In the genomic region with DNA sequence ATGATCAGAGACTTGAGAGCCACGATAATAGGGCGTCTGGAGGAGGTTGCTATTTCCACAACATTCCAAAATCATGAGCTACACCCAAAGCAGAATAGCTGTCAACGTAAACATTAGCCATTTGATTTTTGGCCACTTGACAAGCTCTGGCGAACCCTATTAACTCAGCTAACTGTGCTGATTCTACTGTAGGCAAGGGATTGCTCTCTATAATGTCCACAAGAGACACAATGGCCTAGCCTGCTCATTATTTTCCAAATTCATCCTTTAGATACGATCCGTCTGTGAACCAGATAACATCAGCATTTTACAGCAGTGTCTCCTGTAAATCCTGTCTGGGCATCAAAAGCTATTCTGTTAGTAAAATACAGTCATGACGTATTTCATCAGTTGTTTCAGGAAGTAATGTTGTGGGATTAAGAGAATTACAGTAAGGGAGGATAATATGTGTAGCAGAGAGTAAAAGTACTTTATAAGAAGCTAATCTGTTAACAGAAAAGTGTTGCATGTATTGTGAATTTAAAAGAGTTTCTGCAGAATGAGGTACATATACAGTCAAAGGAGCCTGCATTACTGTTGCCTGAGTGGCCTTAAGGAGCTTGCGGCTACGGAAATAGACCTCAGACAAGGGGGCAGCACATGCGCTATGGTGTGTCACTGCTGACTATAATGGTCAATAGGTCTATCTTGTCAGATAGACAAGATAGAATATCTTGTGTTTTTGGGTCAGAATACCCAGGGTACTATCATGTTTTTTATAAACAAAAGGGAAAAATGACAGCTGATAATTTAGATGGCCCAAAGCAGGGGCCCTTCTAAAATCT, we compare ENCODE assay signal across 15 cellular contexts. TPM values are rescaled to one million over a fixed set of nuclear protein-coding genes. Genes with fewer than 3 reads are reported as not detected.
DNase-seq lines count a peak whose midpoint lies in the region; ATAC-seq and TF ChIP-seq lines count a peak whose summit lies in the region.
"Had no signal": no experiment of that assay in that cellular context is flagged by ENCODE, and none has a peak within 500 bp of the region (broad histone marks: within the 10 kb centered on the region; RNA-seq: fewer than 3 reads in every experiment).

No MANE protein-coding gene starts in this region.

- peak overlapping the region; percentile 42; the same call in 1 of the 2 replicates for H3K4me3 ChIP-seq in ACC112 (ENCODE audit: low read depth, low read length)
- H3K4me3 ChIP-seq in HEK293 (ENCODE audit: low read depth, low read length): no peak overlapping the region
- H3K4me3 ChIP-seq in SK-N-SH (ENCODE audit: low read depth in 2 of 2, low read length in 1 of 2): peak overlapping the region in 1 of 2 experiments; percentile 5; a peak in 1 of 4 replicates
- H3K4me3 ChIP-seq in foreskin fibroblast (ENCODE audit: low read depth in 1 of 2, low read length in 2 of 2): no peak overlapping the region
- H3K4me3 ChIP-seq in upper lobe of right lung: no peak overlapping the region
- H3K4me3 ChIP-seq in transverse colon: no peak overlapping the region
- H3K4me3 ChIP-seq: coronary artery had no signal

- H3K27me3 ChIP-seq in ACC112 (ENCODE audit: insufficient read depth, low read length) (no peaks in the 10 kb centered on the region), SK-N-SH (ENCODE audit: insufficient read depth) (no peaks in the 10 kb centered on the region), upper lobe of right lung (peaks cover 6% of the 10 kb centered on the region), transverse colon (no peaks in the 10 kb centered on the region)

- in situ Hi-C loops in transverse colon (cut with MboI; ENCODE audit: low pct_ligation_motif_present in 1 of 4, low pct_unique_long_range_greater_than_20kb in 1 of 4, low sequenced_read_pairs in 3 of 4): no loop called here

- TF ChIP-seq CTCF in HEK293 (tag by site-specific recombination; IDR thresholded peaks at IDR 0.05) (no peak), SK-N-SH (IDR thresholded peaks at IDR 0.05) (no peak), foreskin fibroblast (IDR thresholded peaks at IDR 0.05; ENCODE audit: low read depth, low read length) (no peak), upper lobe of right lung (IDR thresholded peaks at IDR 0.05) (no peak), transverse colon (IDR thresholded peaks at IDR 0.05) (no peak)

- POLR2A ChIA-PET in HEK293 (lab: Yijun Ruan, JAX): interaction anchor here (0.6 to 1.2 kb wide), 3 partner anchors 18 to 552 kb away, joined by 3 to 7 read pairs (median 4); a partner anchor contains a TSS
- POLR2A ChIA-PET in SK-N-SH (lab: Yijun Ruan, JAX): no interaction called here

- peak overlapping the region; percentile 37 for H2AFZ ChIP-seq in ACC112 (ENCODE audit: low read length, unreplicated experiment)
- H2AFZ ChIP-seq in SK-N-SH (ENCODE audit: low read depth): peak overlapping the region; percentile 53

- TF ChIP-seq POLR2A in transverse colon (IDR thresholded peaks at IDR 0.05): no peak

- peak in 1 of 2 experiments; percentile 48; a peak in 1 of 4 replicates for TF ChIP-seq EP300 in SK-N-SH (IDR thresholded peaks at IDR 0.05; ENCODE audit: borderline replicate concordance in 1 of 2, low read depth in 1 of 2, low read length in 1 of 2)
- TF ChIP-seq EP300 in transverse colon (IDR thresholded peaks at IDR 0.05; ENCODE audit: low read depth): no peak

- peak overlapping the region; percentile 63 for H3K27ac ChIP-seq in ACC112 (ENCODE audit: low read depth, low read length)
- H3K27ac ChIP-seq in HEK293 (ENCODE audit: extremely low read depth, low read depth, low read length): no peak overlapping the region
- H3K27ac ChIP-seq in SK-N-SH (ENCODE audit: low read depth in 2 of 2, low read length in 1 of 2): peak overlapping the region; percentile 53 to 96
- H3K27ac ChIP-seq in upper lobe of right lung: no peak overlapping the region
- no peak overlapping the region for H3K27ac ChIP-seq in transverse colon
- H3K27ac ChIP-seq: coronary artery, WERI-Rb-1 had no signal

- H4K20me1 ChIP-seq in SK-N-SH (ENCODE audit: insufficient read depth): no peaks in the 10 kb centered on the region

- CTCF ChIA-PET in HEK293 (lab: Yijun Ruan, JAX): interaction anchor here (0.6 to 3.4 kb wide), 11 partner anchors 10 to 753 kb away, joined by 3 to 20 read pairs (median 3); no protein-coding TSS in a partner anchor
- CTCF ChIA-PET in SK-N-SH (lab: Yijun Ruan, JAX): interaction anchor here (0.6 to 3.5 kb wide), 10 partner anchors 9 to 350 kb away, joined by 3 to 23 read pairs (median 4); no protein-coding TSS in a partner anchor

- WGBS in SK-N-SH (ENCODE audit: low lambda C conversion rate): 18% methylated on average over 10 of the region's 10 CpGs
- 43 to 62% methylated on average over 9 to 10 of the region's 10 CpGs for WGBS in transverse colon (ENCODE audit: low coverage in 1 of 2), 2 donors

- DNase-seq in SK-N-SH (peak; percentile 66), foreskin fibroblast (peak; percentile 44 to 49), upper lobe of right lung (no peak), transverse colon (no peak)
- DNase-seq: C1 segment of cervical spinal cord, MM.1S, OCI-M1, WERI-Rb-1 had no signal

- H3K9me3 ChIP-seq in HEK293 (ENCODE audit: control insufficient read depth, insufficient read depth, low read depth, low read length): no peaks in the 10 kb centered on the region
- no peaks in the 10 kb centered on the region for H3K9me3 ChIP-seq in SK-N-SH
- no peaks in the 10 kb centered on the region for H3K9me3 ChIP-seq in upper lobe of right lung
- no peaks in the 10 kb centered on the region for H3K9me3 ChIP-seq in transverse colon

- H3K36me3 ChIP-seq in ACC112 (ENCODE audit: insufficient read depth, low read length) (no peaks in the 10 kb centered on the region), HEK293 (ENCODE audit: control insufficient read depth in 2 of 2, insufficient read depth in 1 of 2, low read length in 2 of 2) (no peaks in the 10 kb centered on the region), SK-N-SH (replicated peaks in 1 of 2; ENCODE audit: control insufficient read depth in 1 of 2, insufficient read depth in 2 of 2, low read length in 1 of 2) (no peaks in the 10 kb centered on the region), upper lobe of right lung (no peaks in the 10 kb centered on the region), transverse colon (no peaks in the 10 kb centered on the region)
- H3K36me3 ChIP-seq: WERI-Rb-1 had no signal

- no peaks in the 10 kb centered on the region for H3K9me2 ChIP-seq in SK-N-SH

- peak overlapping the region; percentile 3 for H3K9ac ChIP-seq in SK-N-SH

- H3F3A ChIP-seq in SK-N-SH (replicated peaks; ENCODE audit: insufficient read depth): peaks cover 4% of the 10 kb centered on the region

- H3K79me2 ChIP-seq in ACC112 (ENCODE audit: control insufficient read depth, insufficient read depth, low read length, unreplicated experiment) (no peaks in the 10 kb centered on the region), SK-N-SH (ENCODE audit: insufficient read depth) (no peaks in the 10 kb centered on the region)

- H3K4me2 ChIP-seq in SK-N-SH: peak overlapping the region; percentile 34

- H3K4me1 ChIP-seq in ACC112 (ENCODE audit: control insufficient read depth, insufficient read depth, low read length, unreplicated experiment) (peaks cover 21% of the 10 kb centered on the region), HEK293 (ENCODE audit: control insufficient read depth, insufficient read depth, low read length) (peaks cover 10% of the 10 kb centered on the region), SK-N-SH (ENCODE audit: control insufficient read depth in 1 of 2, insufficient read depth in 2 of 2, low read depth in 1 of 2, low read length in 1 of 2) (peaks cover 13 to 20% of the 10 kb centered on the region in 2 experiments; a peak in 3 of 4 replicates), upper lobe of right lung (peaks cover 6% of the 10 kb centered on the region), transverse colon (peaks cover 0 to 8% (median 6%) of the 10 kb centered on the region in 4 donors)

- TF ChIP-seq RAD21 in SK-N-SH (IDR thresholded peaks at IDR 0.05; ENCODE audit: low read length): no peak

- no peak for ATAC-seq in GM19463 (IDR thresholded peaks at IDR 0.05; ENCODE audit: unreplicated experiment)
- no peak for ATAC-seq in upper lobe of right lung
- ATAC-seq in GM21717 (IDR thresholded peaks at IDR 0.05; ENCODE audit: unreplicated experiment): no peak
- ATAC-seq: activated T-helper 17 cell treated with anti-CD3 and anti-CD28 coated beads, Interleukin-2, amount 50 U/mL, for 72 hours had no signal

- intact Hi-C loops in upper lobe of right lung (cut with DNase I) (no loop called here), transverse colon (cut with DNase I; ENCODE audit: low total_unique reads) (no loop called here)

TF ChIP-seq in HEK293, 187 proteins besides CTCF, POLR2A, EP300 and RAD21 (continues in another document):
- TF ChIP-seq ZNF335 (tag by site-specific recombination; conservative IDR thresholded peaks at IDR 0.05) (0 out of 2 replicates have a peak, but pooled peaks have one; percentile 24), ZNF600 (tag by site-specific recombination; IDR thresholded peaks at IDR 0.05) (0 out of 2 replicates have a peak, but pooled peaks have one; percentile 8), ZNF664 (tag by site-specific recombination; IDR thresholded peaks at IDR 0.05) (peak; percentile 46; the same call in 1 of the 2 replicates), ZNF10 (tag by site-specific recombination; IDR thresholded peaks at IDR 0.05) (peak; percentile 67), ZBTB20 (tag by site-specific recombination; IDR thresholded peaks at IDR 0.05) (0 out of 2 replicates have a peak, but pooled peaks have one; percentile 20)

TF ChIP-seq in SK-N-SH, 30 proteins besides CTCF, POLR2A, EP300 and RAD21:
- TF ChIP-seq GATA2 (CRISPR knock-in tag; IDR thresholded peaks at IDR 0.05) (peak; percentile 78), RCOR1 (IDR thresholded peaks at IDR 0.05; ENCODE audit: low read length) (peak; percentile 21; the same call in 1 of the 2 replicates), SIN3A (IDR thresholded peaks at IDR 0.05; ENCODE audit: borderline replicate concordance, low read depth, low read length) (no peak), FOXJ3 (CRISPR knock-in tag; IDR thresholded peaks at IDR 0.05) (peak; percentile 21; the same call in 1 of the 2 replicates)

RNA-seq across cellular contexts. Expression of a gene that starts 44.9 kb away (rescaled TPM):
- polyA plus RNA-seq in SK-N-SH (2012; rRNA removed): 0.23 TPM in 1 of 2 replicates, not detected in the other
- polyA plus RNA-seq in SK-N-SH (2012; cell fraction: cytosol; rRNA removed): 0.01 and 0.03 TPM in 2 replicates
- 0.07 and 0.10 TPM in 2 replicates for polyA plus RNA-seq in SK-N-SH (2012; cell fraction: nucleus; rRNA removed)
- total RNA-seq in upper lobe of right lung (154 TPM), transverse colon (100 to 1,000 TPM; 229 to 300 (median 272) TPM)
- total RNA-seq: activated T-helper 17 cell treated with anti-CD3 and anti-CD28 coated beads, Interleukin-2, amount 50 U/mL, for 72 hours; neural crest cell had no signal

Comparison
In these comparisons a context has a peak if more than half of its experiments do, and no peak if none do; other contexts are left out.
1. H3K27ac ChIP-seq: peak in ACC112 (single experiment) and SK-N-SH (2 of 2); none in HEK293 (single experiment), upper lobe of right lung (single experiment) and transverse colon (0 of 4).
2. DNase-seq: peak in SK-N-SH (single experiment) and foreskin fibroblast (2 of 2); none in upper lobe of right lung (single experiment) and transverse colon (single experiment).